ENCODE assay signal across 14 cellular contexts in the genomic region with DNA sequence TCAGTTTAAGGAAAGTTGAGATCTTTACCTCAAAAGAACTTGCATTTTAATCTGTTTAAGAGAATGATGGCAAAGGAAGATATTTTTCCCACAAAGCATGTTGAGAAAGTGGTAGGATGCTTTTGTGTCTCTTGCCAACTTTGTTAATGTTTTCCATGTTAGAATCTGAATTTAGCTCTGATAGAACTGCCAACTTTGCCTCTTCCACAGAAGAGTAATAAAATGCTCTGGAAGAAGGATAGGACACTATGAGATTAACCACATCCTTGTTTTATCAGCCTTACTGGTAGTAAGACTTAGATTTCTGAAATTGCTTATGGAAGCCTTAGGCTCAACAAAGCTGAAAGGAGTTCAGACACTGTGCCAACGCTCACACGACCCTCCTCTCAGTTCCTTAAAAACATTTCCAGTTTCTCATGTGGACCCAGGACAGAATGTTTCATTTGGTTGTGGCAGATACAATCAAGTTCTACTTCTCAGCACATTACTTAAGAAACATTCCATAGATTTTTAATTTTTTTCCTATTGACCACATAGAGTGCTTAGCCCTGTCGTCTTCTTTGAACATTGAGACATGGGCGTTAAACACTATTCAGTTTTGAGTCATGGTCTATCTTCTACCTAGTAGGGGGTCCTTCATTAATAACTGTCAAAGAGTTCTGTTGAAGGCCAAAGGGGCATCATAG. TPM values are rescaled to one million over a fixed set of nuclear protein-coding genes. Genes with fewer than 3 reads are reported as not detected.
DNase-seq lines count a peak whose midpoint lies in the region; TF ChIP-seq lines count a peak whose summit lies in the region.
"Had no signal": no experiment of that assay in that cellular context is flagged by ENCODE, and none has a peak within 500 bp of the region (broad histone marks: within the 10 kb centered on the region; RNA-seq: fewer than 3 reads in every experiment).

No MANE protein-coding gene starts in this region.

- H3K4me2 ChIP-seq in smooth muscle cell, result peak overlapping the region; percentile 9

- no peaks in the 10 kb centered on the region for H3K79me2 ChIP-seq in smooth muscle cell (ENCODE audit: low read depth)

- no peaks in the 10 kb centered on the region for H4K20me1 ChIP-seq in smooth muscle cell (ENCODE audit: low read depth)

- H3K4me1 ChIP-seq in smooth muscle cell (ENCODE audit: low read depth), result peaks cover 3% of the 10 kb centered on the region

- H3K9me3 ChIP-seq in SK-N-MC (ENCODE audit: low read depth, low read length) (no peaks in the 10 kb centered on the region), smooth muscle cell (replicated peaks; ENCODE audit: low read depth) (no peaks in the 10 kb centered on the region)

- H3K36me3 ChIP-seq in SK-N-MC (ENCODE audit: insufficient read depth, low read length) (peaks cover 74% of the 10 kb centered on the region), smooth muscle cell (ENCODE audit: low read depth) (no peaks in the 10 kb centered on the region)

- no peaks in the 10 kb centered on the region for H3K27me3 ChIP-seq in smooth muscle cell (ENCODE audit: low read depth)

- no peak overlapping the region for H2AFZ ChIP-seq in smooth muscle cell (ENCODE audit: low read depth)

- H3K9ac ChIP-seq in SK-N-MC (ENCODE audit: insufficient read length) (no peak overlapping the region), smooth muscle cell (ENCODE audit: low read depth) (no peak overlapping the region)

- H3K27ac ChIP-seq in SK-N-MC (peak overlapping the region; percentile 66), smooth muscle cell (ENCODE audit: low read depth) (peak overlapping the region; percentile 51)

- TF ChIP-seq CTCF in fibroblast of the aortic adventitia (IDR thresholded peaks at IDR 0.05; ENCODE audit: insufficient read depth, low read length) (no peak), smooth muscle cell (IDR thresholded peaks at IDR 0.05; ENCODE audit: borderline replicate concordance, insufficient read depth, poor library complexity, severe bottlenecking) (no peak)

- WGBS in smooth muscle cell (ENCODE audit: low lambda C conversion rate), result 64% methylated on average over 4 of the region's 4 CpGs

- H3F3A ChIP-seq in smooth muscle cell (ENCODE audit: low read depth), result no peaks in the 10 kb centered on the region

- DNase-seq in ELR (ENCODE audit: low read depth), result peak; percentile 42
- DNase-seq in SK-N-MC (ENCODE audit: low read depth, low spot score), result no peak
- peak; percentile 24 for DNase-seq in fibroblast of the aortic adventitia (ENCODE audit: low read depth)
- no peak for DNase-seq in smooth muscle cell (lab: John Stamatoyannopoulos, UW; ENCODE audit: unreplicated experiment)
- DNase-seq in NK-92 (lab: John Stamatoyannopoulos, UW; ENCODE audit: unreplicated experiment), result no peak
- no peak for DNase-seq in medulla oblongata (ENCODE audit: extremely low spot score)
- no peak for DNase-seq in putamen (ENCODE audit: low spot score)
- no peak for DNase-seq in DMS79 treated with DMSO at 0.1 percent for 48 hours (lab: John Stamatoyannopoulos, UW)
- DNase-seq: CD4-positive, CD25-positive, alpha-beta regulatory T cell; effector memory CD8-positive, alpha-beta T cell; NCI-H2029; NCI-H526 treated with DMSO at 0.1 percent for 48 hours; stimulated activated naive B cell treated with anti-CD40 and anti-IgM and Interleukin-4, amounts not matched to agents 10 μg/mL and 1 μg/mL and 100 μg/mL, for 72 hours; T-helper 1 cell had no signal

- H3K4me3 ChIP-seq in SK-N-MC (peak overlapping the region; percentile 20; the same call in 1 of the 2 replicates), fibroblast of the aortic adventitia (ENCODE audit: low read depth, low read length) (no peak overlapping the region), smooth muscle cell (no peak overlapping the region)

RNA-seq across cellular contexts. Expression of a gene that starts 59.0 kb away (rescaled TPM):
- total RNA-seq in fibroblast of the aortic adventitia (ENCODE audit: low replicate concordance) (28.5 and 38.4 TPM in 2 replicates), smooth muscle cell (18.3 and 25.2 TPM in 2 replicates)
- 10.7 and 12.0 TPM in 2 replicates for polyA plus RNA-seq in smooth muscle cell

Comparison
In these comparisons a context has a peak if more than half of its experiments do, and no peak if none do; other contexts are left out.
1. DNase-seq: peak in ELR (single experiment) and fibroblast of the aortic adventitia (single experiment); none in SK-N-MC (single experiment), smooth muscle cell (single experiment), NK-92 (single experiment), medulla oblongata (single experiment), putamen (single experiment) and DMS79 treated with DMSO at 0.1 percent for 48 hours (single experiment).